13 cellular contexts compared by ENCODE assay signal in the genomic region with DNA sequence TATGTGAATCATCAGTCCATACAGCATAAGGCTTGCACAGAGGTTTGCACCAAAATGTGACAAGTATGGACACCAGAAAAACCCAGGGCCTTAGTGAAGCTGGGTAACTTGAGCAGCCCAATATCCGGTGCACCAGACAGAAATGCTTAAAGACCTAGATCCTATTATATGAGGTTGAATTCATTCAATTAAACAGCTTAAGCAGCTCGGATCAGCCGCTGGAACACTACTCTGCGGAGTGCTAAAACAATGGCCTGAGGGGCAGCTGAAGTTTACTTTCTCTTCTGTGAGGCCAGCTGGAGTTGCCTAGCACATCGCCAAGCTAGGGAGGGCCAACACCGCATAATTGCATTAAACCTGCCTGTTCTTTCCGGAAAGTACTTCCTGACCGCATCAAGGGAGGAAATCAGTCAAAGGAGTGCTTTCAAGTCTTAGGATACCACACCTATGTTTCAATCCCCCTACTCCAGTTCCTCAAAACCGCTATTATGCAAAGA. TPM values are rescaled to one million over a fixed set of nuclear protein-coding genes. Genes with fewer than 3 reads are reported as not detected.
A peak's percentile ranks its signal among the peaks of the same experiment; 100 is the strongest.
DNase-seq lines count a peak whose midpoint lies in the region; ATAC-seq and TF ChIP-seq lines count a peak whose summit lies in the region.
"Had no signal": no experiment of that assay in that cellular context is flagged by ENCODE, and none has a peak within 500 bp of the region (broad histone marks: within the 10 kb centered on the region; RNA-seq: fewer than 3 reads in every experiment).

No MANE protein-coding gene starts in this region.

- CTCF ChIA-PET in CD4-positive, alpha-beta memory T cell (lab: Charles Lee; ENCODE audit: partially characterized antibody) = no interaction called here

- H3K36me3 ChIP-seq in CD4-positive, alpha-beta memory T cell (ENCODE audit: insufficient read depth, low read length) = no peaks in the 10 kb centered on the region
- H3K36me3 ChIP-seq in brain microvascular endothelial cell (replicated peaks) = no peaks in the 10 kb centered on the region
- H3K36me3 ChIP-seq: gastrocnemius medialis had no signal

- no peaks in the 10 kb centered on the region for H3K9me3 Mint-ChIP-seq in CD4-positive, alpha-beta memory T cell

- H3K9me3 ChIP-seq in CD4-positive, alpha-beta memory T cell (ENCODE audit: control insufficient read depth in 1 of 2, low read length in 2 of 2) = no peaks in the 10 kb centered on the region
- H3K9me3 ChIP-seq: gastrocnemius medialis had no signal

- no peaks in the 10 kb centered on the region for H3K27me3 ChIP-seq in CD4-positive, alpha-beta memory T cell (ENCODE audit: insufficient read depth, low read length)
- H3K27me3 ChIP-seq in brain microvascular endothelial cell (replicated peaks) = no peaks in the 10 kb centered on the region
- H3K27me3 ChIP-seq: gastrocnemius medialis had no signal

- peak overlapping the region; percentile 42 to 82 (median 69) for H3K4me3 Mint-ChIP-seq in CD4-positive, alpha-beta memory T cell

- intact Hi-C loops in CD4-positive, alpha-beta memory T cell (cut with micrococcal nuclease) = loop anchor here (2.0 kb wide), 1 partner anchor 18 kb away; a partner anchor contains a TSS

- peaks cover 16 to 23% (median 20%) of the 10 kb centered on the region in 4 donors for H3K4me1 Mint-ChIP-seq in CD4-positive, alpha-beta memory T cell

- no peak for TF ChIP-seq CTCF in epithelial cell of esophagus (IDR thresholded peaks at IDR 0.05; ENCODE audit: insufficient read depth, low read depth, low read length, missing control alignments)
- TF ChIP-seq CTCF in brain microvascular endothelial cell (IDR thresholded peaks at IDR 0.05; ENCODE audit: low read depth, low read length, missing control alignments) = no peak

- in situ Hi-C loops in brain microvascular endothelial cell (cut with HindIII; ENCODE audit: low pct_ligation_motif_present, low sequenced_read_pairs) = no loop called here

- POLR2A ChIA-PET in CD4-positive, alpha-beta memory T cell (lab: Charles Lee; ENCODE audit: partially characterized antibody) = no interaction called here

- H3K27ac Mint-ChIP-seq in CD4-positive, alpha-beta memory T cell = peak overlapping the region in 6 of 7 donors; percentile 6 to 72 (median 24)

- H3K27me3 Mint-ChIP-seq in CD4-positive, alpha-beta memory T cell = peaks cover 2 to 5% of the 10 kb centered on the region in 2 donors

- no peak overlapping the region for H3K4me3 ChIP-seq in CD4-positive, alpha-beta memory T cell (ENCODE audit: low read length in 2 of 2)
- H3K4me3 ChIP-seq in epithelial cell of esophagus (ENCODE audit: low read length) (no peak overlapping the region), brain microvascular endothelial cell (ENCODE audit: low read depth, low read length) (no peak overlapping the region)
- H3K4me3 ChIP-seq: gastrocnemius medialis had no signal

- H3K27ac ChIP-seq in CD4-positive, alpha-beta memory T cell (ENCODE audit: low read depth, low read length) = no peak overlapping the region
- no peak overlapping the region for H3K27ac ChIP-seq in brain microvascular endothelial cell
- H3K27ac ChIP-seq: gastrocnemius medialis had no signal

- peak; percentile 24 to 41 (median 28) for DNase-seq in CD4-positive, alpha-beta memory T cell
- DNase-seq in NCI-H69 (lab: John Stamatoyannopoulos, UW) (peak; percentile 62), epithelial cell of esophagus (ENCODE audit: low read depth) (peak; percentile 27), pons (ENCODE audit: low spot score) (no peak), 8988T (no peak), brain microvascular endothelial cell (no peak), HuH-7 (ENCODE audit: low spot score) (no peak)
- DNase-seq: EL, gastrocnemius medialis, Kasumi-1, naive B cell, SIG-M5 had no signal

- no peaks in the 10 kb centered on the region for H3K36me3 Mint-ChIP-seq in CD4-positive, alpha-beta memory T cell

- ATAC-seq in GM19395 (IDR thresholded peaks at IDR 0.05; ENCODE audit: unreplicated experiment) = peak; percentile 79
- ATAC-seq: gastrocnemius medialis had no signal

- peaks cover 20% of the 10 kb centered on the region for H3K4me1 ChIP-seq in CD4-positive, alpha-beta memory T cell (ENCODE audit: insufficient read depth, low read length)
- H3K4me1 ChIP-seq: gastrocnemius medialis had no signal

RNA-seq across cellular contexts. Expression of a gene that starts 17.0 kb away (rescaled TPM):
- under 1 TPM in 1 of 2 experiments, not detected in 1; 0.11 TPM for total RNA-seq in CD4-positive, alpha-beta memory T cell
- polyA plus RNA-seq in CD4-positive, alpha-beta memory T cell = not detected

Comparison
In these comparisons a context has a peak if more than half of its experiments do, and no peak if none do; other contexts are left out.
1. DNase-seq: peak in CD4-positive, alpha-beta memory T cell (5 of 5), NCI-H69 (single experiment) and epithelial cell of esophagus (single experiment); none in pons (single experiment), 8988T (single experiment), brain microvascular endothelial cell (single experiment) and HuH-7 (single experiment).